10 cellular contexts compared by ENCODE assay signal in genomic region chr10:124629410-124629809, GRCh38.
DNase-seq lines count a peak whose midpoint lies in the region; ATAC-seq, FAIRE-seq and TF ChIP-seq lines count a peak whose summit lies in the region.
"Had no signal": no experiment of that assay in that cellular context is flagged by ENCODE, and none has a peak within 500 bp of the region (broad histone marks: within the 10 kb centered on the region; RNA-seq: fewer than 3 reads in every experiment).

No MANE protein-coding gene starts in this region.

- whole genome bisulfite sequencing in H1 (ENCODE audit: extremely low coverage in 1 of 2, insufficient coverage in 1 of 2, insufficient read length in 1 of 2, insufficient replicate concordance in 2 of 2, low coverage in 1 of 2, low lambda C conversion rate in 2 of 2, missing lambda C conversion rate in 1 of 2), 2 experiments = 68% methylated on average over 6 of the region's 6 CpGs; no CpG with 5 or more reads in 1 of the 2 experiments
- WGBS in thymus = 64% methylated on average over 6 of the region's 6 CpGs

- H4K20me1 ChIP-seq in H1 (replicated peaks in 1 of 2; ENCODE audit: control insufficient read depth in 1 of 2, insufficient read depth in 2 of 2, low read length in 2 of 2) = peaks cover 0 to 10% of the 10 kb centered on the region in 2 experiments

- intact Hi-C loops in naive thymus-derived CD4-positive, alpha-beta T cell (cut with micrococcal nuclease) = no loop called here

- H3K36me3 Mint-ChIP-seq in naive thymus-derived CD4-positive, alpha-beta T cell = peaks cover 0 to 12% (median 10%) of the 10 kb centered on the region in 5 donors

- H3K56ac ChIP-seq in H1 (replicated peaks; ENCODE audit: insufficient read length, low read depth, low read length) = no peak overlapping the region

- H4K8ac ChIP-seq in H1 (ENCODE audit: extremely low read depth, insufficient read depth, low read length) = no peak overlapping the region; the same call in 1 of the 2 replicates

- no peak overlapping the region for H3K4ac ChIP-seq in H1 (replicated peaks; ENCODE audit: insufficient read length, low read depth, low read length)

- H3K18ac ChIP-seq in H1 (ENCODE audit: extremely low read depth, low read length) = peak overlapping the region; percentile 48; the same call in 1 of the 2 replicates

- DNase-seq in RWPE1 (ENCODE audit: low spot score) = no peak
- no peak for DNase-seq in H1 (ENCODE audit: low read depth in 1 of 2, low spot score in 2 of 2)
- no peak for DNase-seq in naive thymus-derived CD4-positive, alpha-beta T cell
- DNase-seq in central memory CD4-positive, alpha-beta T cell = no peak
- no peak for DNase-seq in cortex of kidney (lab: John Stamatoyannopoulos, UW)
- DNase-seq: colonic mucosa, NCI-H2029 had no signal

- no peaks in the 10 kb centered on the region for H3K23me2 ChIP-seq in H1 (ENCODE audit: low read depth, low read length)

- H2AFZ ChIP-seq in H1 (ENCODE audit: low read length) = no peak overlapping the region

- no peak overlapping the region for H2BK15ac ChIP-seq in H1 (ENCODE audit: low read length)

- H2BK5ac ChIP-seq in H1 (ENCODE audit: low read depth, low read length) = no peak overlapping the region

- peaks cover 25 to 78% (median 60%) of the 10 kb centered on the region in 7 donors for H3K4me1 Mint-ChIP-seq in naive thymus-derived CD4-positive, alpha-beta T cell

- no peak overlapping the region for H4K5ac ChIP-seq in H1 (ENCODE audit: insufficient read length, low read depth, low read length)

- H3K27me3 ChIP-seq in H1 (replicated peaks in 1 of 4; ENCODE audit: control insufficient read depth in 3 of 4, extremely low read depth in 1 of 4, insufficient read depth in 3 of 4, low read length in 3 of 4) = no peaks in the 10 kb centered on the region; a peak in 1 of 7 replicates
- H3K27me3 ChIP-seq in naive thymus-derived CD4-positive, alpha-beta T cell (ENCODE audit: control insufficient read depth in 2 of 2, insufficient read depth in 2 of 2, low read length in 2 of 2) = no peaks in the 10 kb centered on the region
- no peaks in the 10 kb centered on the region for H3K27me3 ChIP-seq in thymus (ENCODE audit: control insufficient read depth, insufficient read depth)
- H3K27me3 ChIP-seq: colonic mucosa had no signal

- CTCF ChIA-PET in RWPE1 (lab: Yijun Ruan, JAX) (interaction anchor here (0.7 kb wide), 1 partner anchor 19 kb away, joined by 6 read pairs; no protein-coding TSS in a partner anchor), H1 (lab: Charles Lee; ENCODE audit: partially characterized antibody) (interaction anchor here (0.8 to 3.2 kb wide), 5 partner anchors 16 to 116 kb away, joined by 3 to 20 read pairs (median 14); no protein-coding TSS in a partner anchor)
- CTCF ChIA-PET in naive thymus-derived CD4-positive, alpha-beta T cell (lab: Charles Lee) = interaction anchor here (0.6 to 5.1 kb wide), 2 partner anchors 10 to 112 kb away, joined by 3 to 44 read pairs; no protein-coding TSS in a partner anchor

- H3K9me3 Mint-ChIP-seq in naive thymus-derived CD4-positive, alpha-beta T cell = peaks cover 0 to 11% (median 3%) of the 10 kb centered on the region in 11 donors

- peaks cover 2% of the 10 kb centered on the region; the same call in 1 of the 2 replicates for H3K79me1 ChIP-seq in H1 (ENCODE audit: low read depth, low read length)

- no peak for TF ChIP-seq RAD21 in H1 (IDR thresholded peaks at IDR 0.05 in 1 of 2, conservative IDR thresholded peaks at IDR 0.05 in 1 of 2; ENCODE audit: low read depth in 2 of 2, low read length in 2 of 2)

- H2BK20ac ChIP-seq in H1 (ENCODE audit: low read length) = no peak overlapping the region

- peaks cover 6 to 21% (median 12%) of the 10 kb centered on the region in 4 experiments for H3K4me1 ChIP-seq in H1 (replicated peaks in 1 of 4; ENCODE audit: control insufficient read depth in 3 of 4, insufficient read depth in 4 of 4, low read length in 3 of 4)
- peaks cover 34 to 47% of the 10 kb centered on the region in 2 donors for H3K4me1 ChIP-seq in naive thymus-derived CD4-positive, alpha-beta T cell (ENCODE audit: control insufficient read depth in 2 of 2, insufficient read depth in 2 of 2, low read length in 2 of 2)
- H3K4me1 ChIP-seq in thymus (ENCODE audit: control insufficient read depth, insufficient read depth, low read length) = peaks cover 86% of the 10 kb centered on the region

- no peak overlapping the region for H3K9ac ChIP-seq in H1 (replicated peaks in 1 of 4; ENCODE audit: extremely low read depth in 1 of 4, low read depth in 3 of 4, low read length in 3 of 4)

- no peak overlapping the region for H3K14ac ChIP-seq in H1 (ENCODE audit: insufficient read length)

- peak overlapping the region in 7 of 9 donors; percentile 34 to 89 (median 71) for H3K27ac Mint-ChIP-seq in naive thymus-derived CD4-positive, alpha-beta T cell
- H3K27ac Mint-ChIP-seq: T-helper 2 cell treated with Interferon-gamma antibody and Interleukin-4, amounts not matched to agents 5 μg/mL and 100 μg/mL, for 36 hours had no signal

- H2BK12ac ChIP-seq in H1 (ENCODE audit: low read depth, low read length) = no peak overlapping the region

- peak overlapping the region; percentile 94 for H3K27ac ChIP-seq in RWPE1
- no peak overlapping the region for H3K27ac ChIP-seq in H1 (ENCODE audit: low read depth, low read length)
- no peak overlapping the region for H3K27ac ChIP-seq in naive thymus-derived CD4-positive, alpha-beta T cell (ENCODE audit: low read depth, low read length)
- peak overlapping the region; percentile 52 for H3K27ac ChIP-seq in thymus (ENCODE audit: low read depth)
- H3K27ac ChIP-seq: colonic mucosa had no signal

- peaks cover 0 to 8% (median 0%) of the 10 kb centered on the region in 5 donors for H3K27me3 Mint-ChIP-seq in naive thymus-derived CD4-positive, alpha-beta T cell

- no peak for ATAC-seq in naive thymus-derived CD4-positive, alpha-beta T cell
- no peak for ATAC-seq in GM18505 (IDR thresholded peaks at IDR 0.05; ENCODE audit: unreplicated experiment)

- H3K4me3 Mint-ChIP-seq in naive thymus-derived CD4-positive, alpha-beta T cell = peak overlapping the region in 2 of 10 donors; percentile 39 to 44
- H3K4me3 Mint-ChIP-seq: T-helper 2 cell treated with Interferon-gamma antibody and Interleukin-4, amounts not matched to agents 5 μg/mL and 100 μg/mL, for 36 hours had no signal

- no peak for TF ChIP-seq POLR2A in H1 (IDR thresholded peaks at IDR 0.05; ENCODE audit: control extremely low read depth in 1 of 2, low read depth in 2 of 2, low read length in 2 of 2)
- TF ChIP-seq POLR2A in GM18505 (IDR thresholded peaks at IDR 0.05; ENCODE audit: borderline replicate concordance, extremely low read depth, insufficient read depth, insufficient read length) = no peak

- no peak overlapping the region for H2BK120ac ChIP-seq in H1 (replicated peaks; ENCODE audit: low read depth, low read length)

- no peaks in the 10 kb centered on the region for H3K79me2 ChIP-seq in H1 (ENCODE audit: control insufficient read depth in 1 of 2, insufficient read depth in 2 of 2, low read length in 2 of 2)

- peak overlapping the region; percentile 10 for H4K91ac ChIP-seq in H1 (replicated peaks; ENCODE audit: insufficient read length, low read length)

- peak overlapping the region in 1 of 2 experiments; percentile 14; a peak in 1 of 4 replicates for H3K4me2 ChIP-seq in H1 (ENCODE audit: insufficient read depth in 1 of 2, low read depth in 2 of 2, low read length in 2 of 2)

- H3K23ac ChIP-seq in H1 (ENCODE audit: insufficient read length) = no peak overlapping the region

- H2AK5ac ChIP-seq in H1 (ENCODE audit: low read depth, low read length) = no peak overlapping the region

- POLR2A ChIA-PET in RWPE1 (lab: Yijun Ruan, JAX; ENCODE audit: low non-redundant PET) = interaction anchor here (0.7 kb wide), 1 partner anchor 8 kb away, joined by 3 read pairs; no protein-coding TSS in a partner anchor
- POLR2A ChIA-PET in H1 (lab: Charles Lee; ENCODE audit: partially characterized antibody) = interaction anchor here (0.7 to 1.2 kb wide), 2 partner anchors 9 to 25 kb away, joined by 3 read pairs; no protein-coding TSS in a partner anchor
- POLR2A ChIA-PET in naive thymus-derived CD4-positive, alpha-beta T cell (lab: Charles Lee) = interaction anchor here (0.7 kb wide), 2 partner anchors 45 to 112 kb away, joined by 3 read pairs; no protein-coding TSS in a partner anchor

- TF ChIP-seq CTCF in RWPE1 (conservative IDR thresholded peaks at IDR 0.05; ENCODE audit: low read depth) (no peak), H1 (IDR thresholded peaks at IDR 0.05; ENCODE audit: control extremely low read depth in 1 of 3, insufficient read depth in 1 of 3, low read depth in 1 of 3, low read length in 3 of 3) (no peak)

- H3K9me3 ChIP-seq in H1 (ENCODE audit: insufficient read depth in 2 of 2, low read depth in 1 of 2, low read length in 1 of 2) (no peaks in the 10 kb centered on the region), thymus (ENCODE audit: control insufficient read depth) (no peaks in the 10 kb centered on the region)
- H3K9me3 ChIP-seq in naive thymus-derived CD4-positive, alpha-beta T cell (ENCODE audit: control insufficient read depth in 2 of 3, low read length in 3 of 3) = peaks cover 0 to 8% (median 0%) of the 10 kb centered on the region in 3 experiments
- H3K9me3 ChIP-seq: colonic mucosa had no signal

- no peaks in the 10 kb centered on the region for H3K36me3 ChIP-seq in H1 (ENCODE audit: control insufficient read depth in 2 of 4, insufficient read depth in 4 of 4, low read length in 3 of 4)
- H3K36me3 ChIP-seq in naive thymus-derived CD4-positive, alpha-beta T cell (ENCODE audit: control insufficient read depth in 2 of 3, insufficient read depth in 3 of 3, low read length in 3 of 3) = no peaks in the 10 kb centered on the region
- peaks cover 10% of the 10 kb centered on the region for H3K36me3 ChIP-seq in thymus (ENCODE audit: control insufficient read depth, insufficient read depth)
- H3K36me3 ChIP-seq: colonic mucosa had no signal

- H3K4me3 ChIP-seq in H1 (ENCODE audit: extremely low read depth in 1 of 4, insufficient read depth in 2 of 4, low read depth in 3 of 4, low read length in 4 of 4) (no peak overlapping the region), thymus (ENCODE audit: low read length) (no peak overlapping the region)
- H3K4me3 ChIP-seq in naive thymus-derived CD4-positive, alpha-beta T cell (ENCODE audit: low read length) = no peak overlapping the region
- H3K4me3 ChIP-seq: colonic mucosa had no signal

- no peak for FAIRE-seq in H1 (lab: Jason Lieb, UNC)

- no peak for TF ChIP-seq EP300 in H1 (IDR thresholded peaks at IDR 0.05; ENCODE audit: borderline replicate concordance in 1 of 2, low read depth in 2 of 2, low read length in 2 of 2)

TF ChIP-seq in H1, 55 proteins besides CTCF, POLR2A, EP300 and RAD21 (continues in another document):
- TF ChIP-seq NRF1 (IDR thresholded peaks at IDR 0.05; ENCODE audit: low read depth, low read length) = no peak
- no peak for TF ChIP-seq TCF12 (IDR thresholded peaks at IDR 0.05; ENCODE audit: low read depth, low read length)
- TF ChIP-seq EZH2 (IDR thresholded peaks at IDR 0.05; ENCODE audit: low read depth, low read length, severe bottlenecking) = no peak
- no peak for TF ChIP-seq SP4 (IDR thresholded peaks at IDR 0.05; ENCODE audit: low read length)
- no peak for TF ChIP-seq TAF1 (IDR thresholded peaks at IDR 0.05; ENCODE audit: low read depth, low read length)
- TF ChIP-seq NANOG (IDR thresholded peaks at IDR 0.05; ENCODE audit: insufficient read depth, low read depth, low read length, poor library complexity, severe bottlenecking) = no peak
- no peak for TF ChIP-seq CBX5 (IDR thresholded peaks at IDR 0.05; ENCODE audit: low read depth, low read length)

Comparison
In these comparisons a context has a peak if more than half of its experiments do, and no peak if none do; other contexts are left out.
1. H3K27ac ChIP-seq: peak in RWPE1 (single experiment) and thymus (single experiment); none in H1 (single experiment) and naive thymus-derived CD4-positive, alpha-beta T cell (single experiment).